Comparison of ENCODE assay signal across 2 cellular contexts in genomic region chr3:44339990-44340389, GRCh38.
TF ChIP-seq lines count a peak whose summit lies in the region.

No MANE protein-coding gene starts in this region.

TF ChIP-seq in IMR-90, 13 proteins besides CTCF, POLR2A, EP300 and RAD21:
- TF ChIP-seq RCOR1 (IDR thresholded peaks at IDR 0.05; ENCODE audit: insufficient replicate concordance, low read length), result no peak
- no peak for TF ChIP-seq SMC3 (IDR thresholded peaks at IDR 0.05; ENCODE audit: low read depth, low read length)
- no peak for TF ChIP-seq MXI1 (IDR thresholded peaks at IDR 0.05; ENCODE audit: borderline replicate concordance, low read depth, low read length)
- TF ChIP-seq RFX5 (IDR thresholded peaks at IDR 0.05; ENCODE audit: low read depth, low read length), result no peak
- TF ChIP-seq NFE2L2 (IDR thresholded peaks at IDR 0.05; ENCODE audit: low read depth, low read length), result no peak
- TF ChIP-seq CHD1 (IDR thresholded peaks at IDR 0.05; ENCODE audit: low read depth, low read length), result no peak
- no peak for TF ChIP-seq MAFK (IDR thresholded peaks at IDR 0.05; ENCODE audit: low read depth, low read length)
- TF ChIP-seq MAZ (IDR thresholded peaks at IDR 0.05; ENCODE audit: borderline replicate concordance, low read depth, low read length), result no peak
- TF ChIP-seq ELK1 (IDR thresholded peaks at IDR 0.05; ENCODE audit: borderline replicate concordance, low read depth, low read length), result no peak
- TF ChIP-seq USF2 (IDR thresholded peaks at IDR 0.05; ENCODE audit: low read depth, low read length), result no peak
- no peak for TF ChIP-seq BHLHE40 (IDR thresholded peaks at IDR 0.05; ENCODE audit: low read depth, low read length)
- no peak for TF ChIP-seq CEBPB (IDR thresholded peaks at IDR 0.05; ENCODE audit: low read depth, low read length)
- TF ChIP-seq FOS (IDR thresholded peaks at IDR 0.05; ENCODE audit: low read depth, low read length), result no peak
TF ChIP-seq in IMR-90: peak in this region for 0.

TF ChIP-seq in K562, 482 proteins besides CTCF, POLR2A, EP300 and RAD21:
- no peak for TF ChIP-seq CEBPG (CRISPR knock-in tag; IDR thresholded peaks at IDR 0.05)
- TF ChIP-seq CEBPG (tag; conservative IDR thresholded peaks at IDR 0.05 in 1 of 2, IDR thresholded peaks at IDR 0.05 in 1 of 2), result 0 out of 4 replicates have a peak, but pooled peaks of 1 of the 2 experiments have one; percentile 31
- TF ChIP-seq RCOR1 (IDR thresholded peaks at IDR 0.05; ENCODE audit: borderline replicate concordance in 1 of 2, low read depth in 2 of 2, low read length in 2 of 2), result peak in 1 of 2 experiments; percentile 8; a peak in 1 of 4 replicates
- TF ChIP-seq HMBOX1 (IDR thresholded peaks at IDR 0.05), result peak; percentile 25; the same call in 1 of the 2 replicates
- TF ChIP-seq CBFA2T3 (IDR thresholded peaks at IDR 0.05), result peak; percentile 9; the same call in 1 of the 2 replicates
- TF ChIP-seq PTTG1 (tag; IDR thresholded peaks at IDR 0.05; ENCODE audit: low read depth), result no peak
- TF ChIP-seq THAP12 (CRISPR knock-in tag; IDR thresholded peaks at IDR 0.05), result no peak
